ENCODE assay signal across 8 cellular contexts in the genomic region with DNA sequence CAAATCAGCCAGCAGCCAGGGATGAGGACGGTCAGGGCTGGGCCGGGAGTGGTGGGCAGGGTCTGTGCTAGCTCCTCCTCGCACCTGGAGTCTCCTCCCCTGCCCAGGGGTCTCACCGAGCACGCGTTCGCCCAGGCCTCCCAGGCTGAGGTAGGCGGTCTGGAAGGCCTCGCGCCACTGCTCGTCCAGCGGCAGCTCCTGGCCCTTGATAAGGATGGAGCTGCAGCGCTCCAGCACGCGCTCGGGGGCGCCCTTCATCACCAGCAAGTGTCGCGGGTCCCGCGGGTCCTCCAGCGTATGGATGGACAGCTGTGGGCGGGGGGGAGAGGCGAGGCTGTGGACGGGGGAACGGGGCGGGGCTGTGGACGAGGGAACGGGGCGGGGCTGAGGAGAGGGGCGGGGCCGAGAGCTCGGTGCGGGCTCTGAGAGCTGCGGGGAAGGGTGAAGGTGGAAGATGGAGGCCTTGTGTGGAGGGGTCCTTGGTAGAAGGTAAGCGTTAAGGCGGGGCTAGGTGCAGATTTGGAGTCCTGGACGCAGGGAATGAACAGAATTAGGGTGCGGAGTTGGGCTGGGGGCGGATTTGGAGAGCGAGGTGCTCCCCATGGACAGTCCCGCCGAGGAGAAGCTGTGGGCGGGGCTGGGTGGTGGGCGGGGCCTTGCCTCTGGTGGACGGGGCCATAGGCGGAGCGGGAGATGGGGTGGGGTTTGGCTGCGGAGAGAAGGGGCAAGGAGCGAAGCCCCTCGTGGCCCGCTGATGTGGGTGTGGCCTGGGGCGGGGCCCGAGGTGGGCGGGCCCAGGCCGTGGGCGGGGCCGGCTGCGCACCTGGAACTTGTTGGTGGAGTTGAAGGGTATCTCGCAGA. TPM values are rescaled to one million over a fixed set of nuclear protein-coding genes. Genes with fewer than 3 reads are reported as not detected.
DNase-seq lines count a peak whose midpoint lies in the region; ATAC-seq and TF ChIP-seq lines count a peak whose summit lies in the region.

No MANE protein-coding gene starts in this region.

- no peak overlapping the region for H3K27ac ChIP-seq in parathyroid adenoma

- H3K36me3 ChIP-seq in parathyroid adenoma (ENCODE audit: control insufficient read depth, insufficient read depth, low read length), result no peaks in the 10 kb centered on the region

- no peak overlapping the region for H3K27ac Mint-ChIP-seq in activated T-cell treated with anti-CD3 and anti-CD28 coated beads, Interleukin-2, amount 50 U/mL, for 72 hours

- no peaks in the 10 kb centered on the region for H3K9me3 ChIP-seq in parathyroid adenoma (ENCODE audit: control insufficient read depth, low read length)

- DNase-seq in DMS 273 treated with DMSO at 0.1 percent for 48 hours (lab: John Stamatoyannopoulos, UW) (peak; percentile 38), NCI-H2171 treated with DMSO at 0.1 percent for 48 hours (lab: John Stamatoyannopoulos, UW) (peak; percentile 78), fibroblast of villous mesenchyme (ENCODE audit: low read depth) (peak; percentile 47), UCSD-AML1 (lab: John Stamatoyannopoulos, UW; ENCODE audit: unreplicated experiment) (no peak), AML-193 (lab: John Stamatoyannopoulos, UW) (no peak)
- peak; percentile 63 to 65 for DNase-seq in activated T-cell treated with anti-CD3 and anti-CD28 coated beads, Interleukin-2, amount 50 U/mL, for 72 hours

- no peak overlapping the region for H3K9ac ChIP-seq in parathyroid adenoma

- H3K79me2 ChIP-seq in parathyroid adenoma, result no peaks in the 10 kb centered on the region

- TF ChIP-seq CTCF in fibroblast of villous mesenchyme (IDR thresholded peaks at IDR 0.05; ENCODE audit: insufficient read depth, low read depth, low read length), result no peak
- TF ChIP-seq CTCF in parathyroid adenoma (IDR thresholded peaks at IDR 0.05), result no peak

- H3K36me3 Mint-ChIP-seq in activated T-cell treated with anti-CD3 and anti-CD28 coated beads, Interleukin-2, amount 50 U/mL, for 72 hours (ENCODE audit: insufficient read depth in 2 of 2), result no peaks in the 10 kb centered on the region

- peak overlapping the region; percentile 42 for H3K4me2 ChIP-seq in parathyroid adenoma (ENCODE audit: low read length)

- peak; percentile 68 to 78 for ATAC-seq in activated T-cell treated with anti-CD3 and anti-CD28 coated beads, Interleukin-2, amount 50 U/mL, for 72 hours (replicated peaks in 1 of 2)
- ATAC-seq in HG02981 (IDR thresholded peaks at IDR 0.05; ENCODE audit: unreplicated experiment), result no peak

- H3K27me3 Mint-ChIP-seq in activated T-cell treated with anti-CD3 and anti-CD28 coated beads, Interleukin-2, amount 50 U/mL, for 72 hours (ENCODE audit: low read depth), result peaks cover 55% of the 10 kb centered on the region

- H3K4me3 Mint-ChIP-seq in activated T-cell treated with anti-CD3 and anti-CD28 coated beads, Interleukin-2, amount 50 U/mL, for 72 hours, result peak overlapping the region; percentile 77 to 79

- H3K9me3 Mint-ChIP-seq in activated T-cell treated with anti-CD3 and anti-CD28 coated beads, Interleukin-2, amount 50 U/mL, for 72 hours, result no peaks in the 10 kb centered on the region

- peak overlapping the region; percentile 20 for H2AFZ ChIP-seq in parathyroid adenoma

- H3K4me1 ChIP-seq in parathyroid adenoma, result no peaks in the 10 kb centered on the region

- peaks cover 5% of the 10 kb centered on the region for H3K4me1 Mint-ChIP-seq in activated T-cell treated with anti-CD3 and anti-CD28 coated beads, Interleukin-2, amount 50 U/mL, for 72 hours (ENCODE audit: low read depth)

- H3K4me3 ChIP-seq in fibroblast of villous mesenchyme (ENCODE audit: low read depth, low read length), result peak overlapping the region; percentile 63
- H3K4me3 ChIP-seq in parathyroid adenoma (ENCODE audit: low read depth, low read length), result no peak overlapping the region

- H3K27me3 ChIP-seq in parathyroid adenoma (ENCODE audit: control insufficient read depth, insufficient read depth, low read length), result no peaks in the 10 kb centered on the region

RNA-seq across cellular contexts. Expression of gene ATP4A, which starts 5.7 kb away (rescaled TPM):
- total RNA-seq in activated T-cell treated with anti-CD3 and anti-CD28 coated beads, Interleukin-2, amount 50 U/mL, for 72 hours, result not detected
- not detected in 2 replicates for total RNA-seq in fibroblast of villous mesenchyme

RNA-seq across cellular contexts. Expression of gene TMEM147, which starts 12.3 kb away (rescaled TPM):
- total RNA-seq in activated T-cell treated with anti-CD3 and anti-CD28 coated beads, Interleukin-2, amount 50 U/mL, for 72 hours, result 10 to 100 TPM; 79.0 to 87.8 TPM
- total RNA-seq in fibroblast of villous mesenchyme, result 77.3 and 81.2 TPM in 2 replicates

RNA-seq across cellular contexts. Expression of gene GAPDHS, which starts 24.5 kb away (rescaled TPM):
- not detected for total RNA-seq in activated T-cell treated with anti-CD3 and anti-CD28 coated beads, Interleukin-2, amount 50 U/mL, for 72 hours
- total RNA-seq in fibroblast of villous mesenchyme, result not detected in 2 replicates

RNA-seq across cellular contexts. Expression of gene PMIS2, which starts 28.2 kb away (rescaled TPM):
- total RNA-seq in activated T-cell treated with anti-CD3 and anti-CD28 coated beads, Interleukin-2, amount 50 U/mL, for 72 hours, result not detected
- total RNA-seq in fibroblast of villous mesenchyme, result not detected in 2 replicates

RNA-seq across cellular contexts. Expression of gene SBSN, which starts 29.7 kb away (rescaled TPM):
- under 1 TPM in 1 of 2 donors, not detected in 1; 0.21 TPM for total RNA-seq in activated T-cell treated with anti-CD3 and anti-CD28 coated beads, Interleukin-2, amount 50 U/mL, for 72 hours
- total RNA-seq in fibroblast of villous mesenchyme, result under 0.01 TPM in 1 of 2 replicates, not detected in the other

Comparison
In these comparisons a context has a peak if more than half of its experiments do, and no peak if none do; other contexts are left out.
1. DNase-seq: peak in DMS 273 treated with DMSO at 0.1 percent for 48 hours (single experiment), NCI-H2171 treated with DMSO at 0.1 percent for 48 hours (single experiment), activated T-cell treated with anti-CD3 and anti-CD28 coated beads, Interleukin-2, amount 50 U/mL, for 72 hours (2 of 2) and fibroblast of villous mesenchyme (single experiment); none in UCSD-AML1 (single experiment) and AML-193 (0 of 2).